ENCODE assay signal across 10 cellular contexts in the genomic region with DNA sequence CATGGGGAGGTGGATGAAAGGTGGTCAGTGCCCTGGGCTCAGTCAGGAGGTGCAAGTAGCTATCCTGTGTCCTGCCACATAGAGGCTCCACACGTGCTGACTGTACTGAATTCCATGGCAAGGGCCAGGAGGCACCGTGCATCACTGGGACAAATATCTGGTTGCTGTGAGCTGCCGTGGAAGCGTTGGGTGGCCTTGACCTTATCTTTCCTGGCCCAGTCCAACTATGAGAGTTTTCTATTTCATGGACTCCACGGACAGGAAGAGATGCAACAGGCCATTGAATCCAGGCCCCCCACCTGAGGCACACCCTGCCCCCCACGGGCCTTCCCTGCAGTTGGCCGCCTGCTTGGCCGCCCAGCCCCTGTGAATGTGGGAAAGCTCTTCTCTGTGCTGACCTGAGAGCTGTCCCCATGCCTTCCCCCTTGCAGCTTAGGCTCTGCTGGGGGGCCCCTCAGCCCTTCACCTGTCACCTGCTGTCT. TPM values are rescaled to one million over a fixed set of nuclear protein-coding genes. Genes with fewer than 3 reads are reported as not detected.
DNase-seq lines count a peak whose midpoint lies in the region; TF ChIP-seq lines count a peak whose summit lies in the region.
"Had no signal": no experiment of that assay in that cellular context is flagged by ENCODE, and none has a peak within 500 bp of the region (broad histone marks: within the 10 kb centered on the region; RNA-seq: fewer than 3 reads in every experiment).

No MANE protein-coding gene starts in this region.

- H3K4me2 ChIP-seq in skeletal muscle satellite cell (ENCODE audit: low read length): peak overlapping the region; percentile 93

- no peak for DNase-seq in HAP-1 (ENCODE audit: low spot score in 2 of 2)
- no peak for DNase-seq in fibroblast of pulmonary artery (ENCODE audit: low read depth)
- no peak for DNase-seq in HPDE6-E6E7 (ENCODE audit: extremely low spot score)
- no peak for DNase-seq in stimulated activated CD4-positive, alpha-beta T cell treated with anti-CD3 and anti-CD28 coated beads, Interleukin-2, amount 100 ng/mL, for 24 hours
- DNase-seq in NCI-H187 treated with DMSO at 0.1 percent for 48 hours (lab: John Stamatoyannopoulos, UW): no peak
- no peak for DNase-seq in amygdala (lab: John Stamatoyannopoulos, UW)
- DNase-seq: NCI-H510A had no signal

- H3K9me3 ChIP-seq in HAP-1 (no peaks in the 10 kb centered on the region), skeletal muscle satellite cell (replicated peaks; ENCODE audit: low read length) (no peaks in the 10 kb centered on the region)
- H3K9me3 ChIP-seq: ascending aorta had no signal

- peak overlapping the region; percentile 97 for H3K9ac ChIP-seq in skeletal muscle satellite cell (ENCODE audit: low read depth, low read length)

- in situ Hi-C loops in HAP-1 (cut with MboI; ENCODE audit: low sequenced_read_pairs): no loop called here

- H3K4me3 ChIP-seq in HAP-1 (peak overlapping the region; percentile 97), fibroblast of pulmonary artery (replicated peaks; ENCODE audit: low read depth, low read length) (peak overlapping the region; percentile 94), skeletal muscle satellite cell (ENCODE audit: low read length) (peak overlapping the region; percentile 81)

- H3K4me1 ChIP-seq in HAP-1 (peaks cover 14% of the 10 kb centered on the region; the same call in 1 of the 2 replicates), skeletal muscle satellite cell (ENCODE audit: control insufficient read depth, insufficient read depth, low read length) (peaks cover 31% of the 10 kb centered on the region)

- TF ChIP-seq CTCF in VCaP (conservative IDR thresholded peaks at IDR 0.05) (no peak), fibroblast of pulmonary artery (IDR thresholded peaks at IDR 0.05; ENCODE audit: low read length, missing control alignments) (no peak)

- H3K27me3 ChIP-seq in HAP-1 (ENCODE audit: low read depth) (no peaks in the 10 kb centered on the region), skeletal muscle satellite cell (ENCODE audit: control insufficient read depth, insufficient read depth, low read length) (no peaks in the 10 kb centered on the region)
- H3K27me3 ChIP-seq: ascending aorta had no signal

- peaks cover 53% of the 10 kb centered on the region for H3K36me3 ChIP-seq in HAP-1 (replicated peaks)
- peaks cover 37% of the 10 kb centered on the region for H3K36me3 ChIP-seq in skeletal muscle satellite cell (ENCODE audit: insufficient read depth, low read length)

- peak overlapping the region; percentile 96; the same call in 1 of the 2 replicates for H3K27ac ChIP-seq in VCaP

RNA-seq across cellular contexts. Expression of a gene that starts 1.7 kb away (rescaled TPM):
- 164 and 203 TPM in 2 replicates for total RNA-seq in skeletal muscle satellite cell (2012; rRNA removed)

RNA-seq across cellular contexts. Expression of a gene that starts 41.0 kb away (rescaled TPM):
- total RNA-seq in skeletal muscle satellite cell (2012; rRNA removed): 4.2 and 4.6 TPM in 2 replicates
